ENCODE assay signal across 8 cellular contexts in the genomic region with DNA sequence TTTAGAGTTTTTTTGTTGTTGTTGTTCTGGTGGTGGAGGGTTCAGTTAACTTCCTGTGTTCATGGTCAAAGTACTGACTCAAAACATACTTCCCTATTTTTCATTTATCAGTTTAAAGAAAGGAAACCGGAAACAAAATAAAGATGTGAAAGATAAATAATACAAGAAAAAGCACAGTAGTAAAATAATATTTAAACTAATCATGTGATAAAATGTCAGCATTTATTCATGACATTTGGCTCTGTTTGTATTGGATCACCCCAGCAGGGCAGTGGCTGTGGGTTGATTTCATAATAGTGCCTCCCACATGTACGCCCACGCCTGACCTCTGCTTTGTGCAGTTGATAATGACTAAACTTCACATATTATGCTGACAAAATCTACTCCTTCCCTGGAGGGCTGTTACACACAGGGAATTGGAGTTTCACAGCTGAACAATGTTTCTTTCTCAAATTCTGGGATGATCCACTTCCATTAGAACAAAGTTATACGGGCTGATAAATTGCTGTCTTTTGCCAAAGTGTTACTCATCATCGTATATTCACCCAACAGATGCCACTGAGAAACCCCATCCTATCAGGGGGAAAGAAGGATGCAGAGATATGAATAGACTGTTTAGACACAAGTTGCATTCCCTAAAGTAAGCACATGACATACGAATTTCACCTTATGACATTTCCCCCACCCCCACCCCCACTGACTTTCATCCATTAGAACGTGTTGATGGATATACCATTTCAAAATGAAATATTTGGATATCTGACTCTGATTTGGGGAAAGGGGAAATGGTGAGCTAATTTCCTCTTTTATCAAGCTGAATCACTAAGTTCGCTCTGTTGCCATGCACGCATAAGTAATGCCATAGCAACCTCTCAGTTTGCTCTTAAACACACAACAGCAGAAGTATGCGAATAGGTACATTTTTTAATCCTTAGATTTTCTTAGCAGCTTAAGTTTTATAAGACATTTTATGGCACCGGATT. TPM values are rescaled to one million over a fixed set of nuclear protein-coding genes. Genes with fewer than 3 reads are reported as not detected.
DNase-seq lines count a peak whose midpoint lies in the region; ATAC-seq and TF ChIP-seq lines count a peak whose summit lies in the region.

No MANE protein-coding gene starts in this region.

- no peak for TF ChIP-seq POLR2A in spleen (IDR thresholded peaks at IDR 0.05)

- no peaks in the 10 kb centered on the region for H3K79me2 ChIP-seq in SK-N-SH (ENCODE audit: insufficient read depth)

- H3K4me3 ChIP-seq in SK-N-SH (ENCODE audit: low read depth in 2 of 2, low read length in 1 of 2): peak overlapping the region in 1 of 2 experiments; percentile 9; a peak in 1 of 4 replicates
- no peak overlapping the region for H3K4me3 ChIP-seq in spleen

- TF ChIP-seq RAD21 in SK-N-SH (IDR thresholded peaks at IDR 0.05; ENCODE audit: low read length): no peak

- 8% methylated on average over 11 of the region's 11 CpGs for WGBS in SK-N-SH (ENCODE audit: low lambda C conversion rate)
- WGBS in spleen, 5 donors: 9 to 37% (median 13%) methylated on average over 11 of the region's 11 CpGs

- H3K4me1 ChIP-seq in SK-N-SH (ENCODE audit: control insufficient read depth in 1 of 2, insufficient read depth in 2 of 2, low read depth in 1 of 2, low read length in 1 of 2) (no peaks in the 10 kb centered on the region), spleen (peaks cover 0 to 12% (median 5%) of the 10 kb centered on the region in 6 donors)

- H2AFZ ChIP-seq in SK-N-SH (ENCODE audit: low read depth): no peak overlapping the region

- no peak for TF ChIP-seq CTCF in SK-N-SH (IDR thresholded peaks at IDR 0.05)
- TF ChIP-seq CTCF in spleen (IDR thresholded peaks at IDR 0.05 in 8 of 11, conservative IDR thresholded peaks at IDR 0.05 in 3 of 11): no peak

- intact Hi-C loops in head of caudate nucleus (cut with DNase I): no loop called here
- intact Hi-C loops in spleen (cut with DNase I; ENCODE audit: low total_unique reads): no loop called here

- H3K9me2 ChIP-seq in SK-N-SH: no peaks in the 10 kb centered on the region

- H3K27ac ChIP-seq in SK-N-SH (ENCODE audit: low read depth in 2 of 2, low read length in 1 of 2): peak overlapping the region in 1 of 2 experiments; percentile 84; a peak in 2 of 4 replicates
- peak overlapping the region in 7 of 8 donors; percentile 51 to 86 (median 72) for H3K27ac ChIP-seq in spleen

- no peaks in the 10 kb centered on the region for H3F3A ChIP-seq in SK-N-SH (replicated peaks; ENCODE audit: insufficient read depth)

- ATAC-seq in HG03095 (IDR thresholded peaks at IDR 0.05; ENCODE audit: unreplicated experiment): peak; percentile 71

- CTCF ChIA-PET in SK-N-SH (lab: Yijun Ruan, JAX): no interaction called here

- peak overlapping the region; percentile 61 for H3K4me2 ChIP-seq in SK-N-SH

- TF ChIP-seq EP300 in SK-N-SH (IDR thresholded peaks at IDR 0.05; ENCODE audit: borderline replicate concordance in 1 of 2, low read depth in 1 of 2, low read length in 1 of 2): peak in 1 of 2 experiments; percentile 30; a peak in 1 of 4 replicates

- DNase-seq in stimulated activated CD4-positive, alpha-beta T cell treated with anti-CD3 and anti-CD28 coated beads, Interleukin-2, amount 100 ng/mL, for 4 hours (ENCODE audit: low read depth): peak; percentile 3
- no peak for DNase-seq in stimulated activated CD4-positive, alpha-beta T cell treated with anti-CD3 and anti-CD28 coated beads, Interleukin-1b, Interleukin-23, amount 100 ng/mL, for 48 hours
- DNase-seq in SK-N-SH (no peak), head of caudate nucleus (peak in 32 of 42 donors; percentile 3 to 62 (median 22)), spleen (no peak), GM19240 (ENCODE audit: insufficient read length, low spot score) (no peak), NCI-H2171 (lab: John Stamatoyannopoulos, UW) (no peak)

- H3K9ac ChIP-seq in SK-N-SH: peak overlapping the region; percentile 58

- POLR2A ChIA-PET in SK-N-SH (lab: Yijun Ruan, JAX): no interaction called here

- H3K9me3 ChIP-seq in SK-N-SH (no peaks in the 10 kb centered on the region), spleen (no peaks in the 10 kb centered on the region)

- no peaks in the 10 kb centered on the region for H3K36me3 ChIP-seq in SK-N-SH (replicated peaks in 1 of 2; ENCODE audit: control insufficient read depth in 1 of 2, insufficient read depth in 2 of 2, low read length in 1 of 2)
- H3K36me3 ChIP-seq in spleen: no peaks in the 10 kb centered on the region

- H3K27me3 ChIP-seq in SK-N-SH (ENCODE audit: insufficient read depth) (peaks cover 4% of the 10 kb centered on the region; the same call in 1 of the 2 replicates), spleen (replicated peaks in 1 of 7) (peaks cover 0 to 11% (median 0%) of the 10 kb centered on the region in 7 donors)

- no peaks in the 10 kb centered on the region for H4K20me1 ChIP-seq in SK-N-SH (ENCODE audit: insufficient read depth)

TF ChIP-seq in SK-N-SH, 30 proteins besides CTCF, POLR2A, EP300 and RAD21 (continues in another document):
- TF ChIP-seq POLR2AphosphoS5 (IDR thresholded peaks at IDR 0.05; ENCODE audit: low read depth, low read length) (no peak), RXRA (IDR thresholded peaks at IDR 0.05; ENCODE audit: borderline replicate concordance, low read depth) (no peak; the same call in 1 of the 2 replicates), NFIC (IDR thresholded peaks at IDR 0.05; ENCODE audit: borderline replicate concordance) (peak; percentile 56; the same call in 1 of the 2 replicates), SIN3A (IDR thresholded peaks at IDR 0.05; ENCODE audit: borderline replicate concordance, low read depth, low read length) (no peak), TCF12 (IDR thresholded peaks at IDR 0.05) (peak; percentile 1; the same call in 1 of the 2 replicates), FOXM1 (IDR thresholded peaks at IDR 0.05; ENCODE audit: low read depth) (no peak), EZH2phosphoT487 (IDR thresholded peaks at IDR 0.05; ENCODE audit: borderline replicate concordance, low read depth) (no peak), MEF2A (IDR thresholded peaks at IDR 0.05; ENCODE audit: borderline replicate concordance, low read depth) (no peak), RFX5 (IDR thresholded peaks at IDR 0.05; ENCODE audit: low read length) (no peak), TEAD4 (IDR thresholded peaks at IDR 0.05; ENCODE audit: borderline replicate concordance, insufficient read depth) (0 out of 2 replicates have a peak, but pooled peaks have one; percentile 24), GATA2 (CRISPR knock-in tag; IDR thresholded peaks at IDR 0.05) (no peak), FOSL2 (IDR thresholded peaks at IDR 0.05; ENCODE audit: borderline replicate concordance, low read depth) (peak; percentile 10; the same call in 1 of the 2 replicates), JUND (IDR thresholded peaks at IDR 0.05) (peak; percentile 21; the same call in 1 of the 2 replicates), ELF1 (IDR thresholded peaks at IDR 0.05) (no peak), YY1 (IDR thresholded peaks at IDR 0.05; ENCODE audit: low read depth) (no peak)
- TF ChIP-seq, protein P1, sequence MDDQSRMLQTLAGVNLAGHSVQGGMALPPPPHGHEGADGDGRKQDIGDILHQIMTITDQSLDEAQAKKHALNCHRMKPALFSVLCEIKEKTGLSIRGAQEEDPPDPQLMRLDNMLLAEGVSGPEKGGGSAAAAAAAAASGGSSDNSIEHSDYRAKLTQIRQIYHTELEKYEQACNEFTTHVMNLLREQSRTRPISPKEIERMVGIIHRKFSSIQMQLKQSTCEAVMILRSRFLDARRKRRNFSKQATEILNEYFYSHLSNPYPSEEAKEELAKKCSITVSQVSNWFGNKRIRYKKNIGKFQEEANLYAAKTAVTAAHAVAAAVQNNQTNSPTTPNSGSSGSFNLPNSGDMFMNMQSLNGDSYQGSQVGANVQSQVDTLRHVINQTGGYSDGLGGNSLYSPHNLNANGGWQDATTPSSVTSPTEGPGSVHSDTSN (IDR thresholded peaks at IDR 0.05): peak; percentile 46
- TF ChIP-seq, protein P2, sequence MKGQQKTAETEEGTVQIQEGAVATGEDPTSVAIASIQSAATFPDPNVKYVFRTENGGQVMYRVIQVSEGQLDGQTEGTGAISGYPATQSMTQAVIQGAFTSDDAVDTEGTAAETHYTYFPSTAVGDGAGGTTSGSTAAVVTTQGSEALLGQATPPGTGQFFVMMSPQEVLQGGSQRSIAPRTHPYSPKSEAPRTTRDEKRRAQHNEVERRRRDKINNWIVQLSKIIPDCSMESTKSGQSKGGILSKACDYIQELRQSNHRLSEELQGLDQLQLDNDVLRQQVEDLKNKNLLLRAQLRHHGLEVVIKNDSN (IDR thresholded peaks at IDR 0.05; ENCODE audit: borderline replicate concordance, low read depth): no peak
- TF ChIP-seq, protein P3, sequence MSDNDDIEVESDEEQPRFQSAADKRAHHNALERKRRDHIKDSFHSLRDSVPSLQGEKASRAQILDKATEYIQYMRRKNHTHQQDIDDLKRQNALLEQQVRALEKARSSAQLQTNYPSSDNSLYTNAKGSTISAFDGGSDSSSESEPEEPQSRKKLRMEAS (IDR thresholded peaks at IDR 0.05; ENCODE audit: low read depth): 0 out of 2 replicates have a peak, but pooled peaks have one; percentile 17
- TF ChIP-seq, protein P4, sequence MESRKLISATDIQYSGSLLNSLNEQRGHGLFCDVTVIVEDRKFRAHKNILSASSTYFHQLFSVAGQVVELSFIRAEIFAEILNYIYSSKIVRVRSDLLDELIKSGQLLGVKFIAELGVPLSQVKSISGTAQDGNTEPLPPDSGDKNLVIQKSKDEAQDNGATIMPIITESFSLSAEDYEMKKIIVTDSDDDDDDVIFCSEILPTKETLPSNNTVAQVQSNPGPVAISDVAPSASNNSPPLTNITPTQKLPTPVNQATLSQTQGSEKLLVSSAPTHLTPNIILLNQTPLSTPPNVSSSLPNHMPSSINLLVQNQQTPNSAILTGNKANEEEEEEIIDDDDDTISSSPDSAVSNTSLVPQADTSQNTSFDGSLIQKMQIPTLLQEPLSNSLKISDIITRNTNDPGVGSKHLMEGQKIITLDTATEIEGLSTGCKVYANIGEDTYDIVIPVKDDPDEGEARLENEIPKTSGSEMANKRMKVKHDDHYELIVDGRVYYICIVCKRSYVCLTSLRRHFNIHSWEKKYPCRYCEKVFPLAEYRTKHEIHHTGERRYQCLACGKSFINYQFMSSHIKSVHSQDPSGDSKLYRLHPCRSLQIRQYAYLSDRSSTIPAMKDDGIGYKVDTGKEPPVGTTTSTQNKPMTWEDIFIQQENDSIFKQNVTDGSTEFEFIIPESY (IDR thresholded peaks at IDR 0.05; ENCODE audit: borderline replicate concordance, low read depth): no peak

RNA-seq across cellular contexts. Expression of a gene that starts 48.4 kb away (rescaled TPM):
- polyA plus RNA-seq in SK-N-SH (2012; rRNA removed) (not detected in 2 replicates), spleen (not detected)
- polyA plus RNA-seq in SK-N-SH (2012; cell fraction: cytosol; rRNA removed): not detected in 2 replicates
- not detected in 2 replicates for polyA plus RNA-seq in SK-N-SH (2012; cell fraction: nucleus; rRNA removed)
- not detected for total RNA-seq in spleen

Comparison
In these comparisons a context has a peak if more than half of its experiments do, and no peak if none do; other contexts are left out.
1. DNase-seq: peak in stimulated activated CD4-positive, alpha-beta T cell treated with anti-CD3 and anti-CD28 coated beads, Interleukin-2, amount 100 ng/mL, for 4 hours (single experiment) and head of caudate nucleus (32 of 42); none in stimulated activated CD4-positive, alpha-beta T cell treated with anti-CD3 and anti-CD28 coated beads, Interleukin-1b, Interleukin-23, amount 100 ng/mL, for 48 hours (single experiment), SK-N-SH (single experiment), spleen (single experiment), GM19240 (single experiment) and NCI-H2171 (single experiment).